In genomic region chr2:206255003-206255402, GRCh38 we compare ENCODE assay signal across 26 cellular contexts.
"Had no signal": no experiment of that assay in that cellular context is flagged by ENCODE, and none has a peak within 500 bp of the region (broad histone marks: within the 10 kb centered on the region; RNA-seq: fewer than 3 reads in every experiment).

No MANE protein-coding gene starts in this region.

- H3K4me3 Mint-ChIP-seq: activated CD4-positive, alpha-beta T cell treated with anti-CD3 and anti-CD28 coated beads, Interleukin-2, amount 10 ng/mL, durations not matched to agents 7 days and 5 days; activated CD8-positive, alpha-beta memory T cell treated with anti-CD3 and anti-CD28 coated beads, Interleukin-2, amount 10 ng/mL, durations not matched to agents 7 days and 5 days; activated CD8-positive, alpha-beta T cell treated with anti-CD3 and anti-CD28 coated beads for 36 hours; activated naive CD8-positive, alpha-beta T cell treated with anti-CD3 and anti-CD28 coated beads for 36 hours; natural killer cell treated with Interleukin-12 subunit alpha and Interleukin-12 subunit beta and Interleukin-15 and Interleukin-18, amount 100 ng/mL, for 72 hours; T-helper 1 cell treated with Interleukin-12 subunit alpha and Interleukin-12 subunit beta and Interleukin-4 antibody, amounts not matched to agents 30 μg/mL and 1 μg/mL, for 36 hours had no signal

- FAIRE-seq: colon, frontal cortex had no signal

- DNase-seq: activated CD4-positive, alpha-beta T cell treated with anti-CD3 and anti-CD28 coated beads for 1 hour; activated CD4-positive, alpha-beta T cell treated with anti-CD3 and anti-CD28 coated beads, Interleukin-2, amount 10 ng/mL, durations not matched to agents 7 days and 5 days; activated CD8-positive, alpha-beta memory T cell treated with anti-CD3 and anti-CD28 coated beads, Interleukin-2, amount 10 ng/mL, durations not matched to agents 7 days and 5 days; activated CD8-positive, alpha-beta T cell treated with anti-CD3 and anti-CD28 coated beads for 36 hours; activated naive CD4-positive, alpha-beta T cell treated with Interleukin-2 at 50 U/mL for 16 hours; activated naive CD8-positive, alpha-beta T cell treated with anti-CD3 and anti-CD28 coated beads for 36 hours; activated T-cell treated with anti-CD3 and anti-CD28 coated beads, Interleukin-2, amount 50 U/mL, for 48 hours; adrenal gland; aorta; body of pancreas; effector CD8-positive, alpha-beta T cell; islet precursor cell; left ventricle myocardium inferior; mucosa of descending colon; posterior cingulate gyrus; right cardiac atrium; stimulated activated CD4-positive, alpha-beta T cell treated with anti-CD3 and anti-CD28 coated beads, Interleukin-15, amount 100 ng/mL, for 24 hours; stimulated activated CD4-positive, alpha-beta T cell treated with anti-CD3 and anti-CD28 coated beads, Interleukin-2, amount 100 ng/mL, for 24 hours; stimulated activated naive CD4-positive, alpha-beta T cell; uterus had no signal

- H3K4me1 ChIP-seq: adrenal gland, body of pancreas, left ventricle myocardium inferior, uterus had no signal

- H3K36me3 Mint-ChIP-seq: activated CD8-positive, alpha-beta memory T cell treated with anti-CD3 and anti-CD28 coated beads, Interleukin-2, amount 10 ng/mL, durations not matched to agents 7 days and 5 days had no signal

- H3K4me3 ChIP-seq: adrenal gland, body of pancreas, left ventricle myocardium inferior, lung, mucosa of descending colon, tibial nerve, uterus had no signal

- H3K9me3 ChIP-seq: adrenal gland, body of pancreas, left ventricle myocardium inferior, mucosa of descending colon, uterus had no signal

- H3K9me3 Mint-ChIP-seq: activated CD4-positive, alpha-beta T cell treated with anti-CD3 and anti-CD28 coated beads, Interleukin-2, amount 10 ng/mL, durations not matched to agents 7 days and 5 days; natural killer cell treated with Interleukin-12 subunit alpha and Interleukin-12 subunit beta and Interleukin-15 and Interleukin-18, amount 100 ng/mL, for 72 hours had no signal

- H3K36me3 ChIP-seq: adrenal gland, left ventricle myocardium inferior, tibial nerve, uterus had no signal

- ATAC-seq: activated CD8-positive, alpha-beta memory T cell treated with anti-CD3 and anti-CD28 coated beads, Interleukin-2, amount 10 ng/mL, durations not matched to agents 7 days and 5 days; activated CD8-positive, alpha-beta T cell treated with anti-CD3 and anti-CD28 coated beads for 36 hours; body of pancreas; mucosa of descending colon; natural killer cell treated with Interleukin-12 subunit alpha and Interleukin-12 subunit beta and Interleukin-15 and Interleukin-18, amount 100 ng/mL, for 72 hours; right cardiac atrium had no signal

- H3K27ac Mint-ChIP-seq: activated CD4-positive, alpha-beta T cell treated with anti-CD3 and anti-CD28 coated beads, Interleukin-2, amount 10 ng/mL, durations not matched to agents 7 days and 5 days; activated CD8-positive, alpha-beta memory T cell treated with anti-CD3 and anti-CD28 coated beads, Interleukin-2, amount 10 ng/mL, durations not matched to agents 7 days and 5 days; activated CD8-positive, alpha-beta T cell treated with anti-CD3 and anti-CD28 coated beads for 36 hours; activated naive CD8-positive, alpha-beta T cell treated with anti-CD3 and anti-CD28 coated beads for 36 hours; natural killer cell treated with Interleukin-12 subunit alpha and Interleukin-12 subunit beta and Interleukin-15 and Interleukin-18, amount 100 ng/mL, for 72 hours; T-helper 1 cell treated with Interleukin-12 subunit alpha and Interleukin-12 subunit beta and Interleukin-4 antibody, amounts not matched to agents 30 μg/mL and 1 μg/mL, for 36 hours had no signal

- H3K27ac ChIP-seq: adrenal gland, body of pancreas, left ventricle myocardium inferior, tibial nerve, uterus had no signal
